9 cellular contexts compared by ENCODE assay signal in genomic region chr15:28021281-28022039, GRCh38.
DNase-seq lines count a peak whose midpoint lies in the region; ATAC-seq and TF ChIP-seq lines count a peak whose summit lies in the region.
"Had no signal": no experiment of that assay in that cellular context is flagged by ENCODE, and none has a peak within 500 bp of the region (broad histone marks: within the 10 kb centered on the region; RNA-seq: fewer than 3 reads in every experiment).

No MANE protein-coding gene starts in this region.

- BruUV-seq in A673 (replicated peaks; lab: Mats Ljungman, UMichigan): no TSS peak

- POLR2A ChIA-PET in A673 (lab: Charles Lee; ENCODE audit: low non-redundant PET) (no interaction called here), HEK293 (lab: Yijun Ruan, JAX) (interaction anchor here (0.9 kb wide), 1 partner anchor 78 kb away, joined by 3 read pairs; the partner anchor contains the start of gene OCA2)

- peak; percentile 87 for TF ChIP-seq CTCF in A673 (conservative IDR thresholded peaks at IDR 0.05; ENCODE audit: low read depth, low read length)
- TF ChIP-seq CTCF in HEK293 (tag by site-specific recombination; IDR thresholded peaks at IDR 0.05): peak; percentile 76
- TF ChIP-seq CTCF in liver (IDR thresholded peaks at IDR 0.05; ENCODE audit: low read depth, low read length, missing input control): peak; percentile 60

- no peak for ATAC-seq in natural killer cell treated with Interleukin-12 subunit alpha and Interleukin-12 subunit beta and Interleukin-15 and Interleukin-18, amount 100 ng/mL, for 72 hours
- ATAC-seq in GM21786 (IDR thresholded peaks at IDR 0.05; ENCODE audit: unreplicated experiment): no peak

- H3K27me3 ChIP-seq in A673 (replicated peaks; ENCODE audit: insufficient read depth, low read depth, low read length, poor library complexity) (no peaks in the 10 kb centered on the region), liver (ENCODE audit: control insufficient read depth in 4 of 4, insufficient read depth in 4 of 4, low read length in 3 of 4) (no peaks in the 10 kb centered on the region)
- H3K27me3 ChIP-seq in effector memory CD4-positive, alpha-beta T cell (replicated peaks; ENCODE audit: control insufficient read depth, insufficient read depth, low read length, poor library complexity, severe bottlenecking): no peaks in the 10 kb centered on the region

- no peak overlapping the region for H3K9ac ChIP-seq in liver (ENCODE audit: low read depth in 1 of 2, low read length in 2 of 2)

- no peaks in the 10 kb centered on the region for H3K4me1 ChIP-seq in A673 (ENCODE audit: insufficient read depth, low read length, poor library complexity, severe bottlenecking)
- no peaks in the 10 kb centered on the region for H3K4me1 ChIP-seq in HEK293 (ENCODE audit: control insufficient read depth, insufficient read depth, low read length)
- peaks cover 0 to 7% (median 1%) of the 10 kb centered on the region in 4 donors for H3K4me1 ChIP-seq in liver (ENCODE audit: control insufficient read depth in 4 of 4, insufficient read depth in 4 of 4, low read length in 3 of 4)
- no peaks in the 10 kb centered on the region for H3K4me1 ChIP-seq in effector memory CD4-positive, alpha-beta T cell (ENCODE audit: control insufficient read depth, insufficient read depth, low read length, poor library complexity, severe bottlenecking)

- CTCF ChIA-PET in A673 (lab: Charles Lee) (interaction anchor here (0.5 to 1.6 kb wide), 4 partner anchors 78 to 821 kb away, joined by 4 to 9 read pairs (median 4); partner anchors contain the start of gene OCA2), HEK293 (lab: Yijun Ruan, JAX) (interaction anchor here (0.6 to 2.7 kb wide), 22 partner anchors 9 to 1130 kb away, joined by 3 to 29 read pairs (median 4); no protein-coding TSS in a partner anchor)

- H3K4me3 Mint-ChIP-seq in natural killer cell treated with Interleukin-12 subunit alpha and Interleukin-12 subunit beta and Interleukin-15 and Interleukin-18, amount 100 ng/mL, for 72 hours: no peak overlapping the region
- H3K4me3 Mint-ChIP-seq: activated naive CD8-positive, alpha-beta T cell treated with anti-CD3 and anti-CD28 coated beads, Interleukin-2, amount 10 ng/mL, durations not matched to agents 7 days and 5 days had no signal

- H3K27ac ChIP-seq in A673 (ENCODE audit: low read depth, low read length, poor library complexity, severe bottlenecking): no peak overlapping the region
- no peak overlapping the region for H3K27ac ChIP-seq in HEK293 (ENCODE audit: extremely low read depth, low read depth, low read length)
- no peak overlapping the region for H3K27ac ChIP-seq in liver (ENCODE audit: low read depth in 1 of 2, low read length in 2 of 2)
- no peak overlapping the region for H3K27ac ChIP-seq in effector memory CD4-positive, alpha-beta T cell (ENCODE audit: insufficient read depth, low read length, poor library complexity, severe bottlenecking)

- TF ChIP-seq RAD21 in liver (IDR thresholded peaks at IDR 0.05): peak; percentile 77 to 81

- WGBS in liver: 43% methylated on average over 17 of the region's 17 CpGs

- H3K36me3 Mint-ChIP-seq in natural killer cell treated with Interleukin-12 subunit alpha and Interleukin-12 subunit beta and Interleukin-15 and Interleukin-18, amount 100 ng/mL, for 72 hours: no peaks in the 10 kb centered on the region
- H3K36me3 Mint-ChIP-seq: activated naive CD8-positive, alpha-beta T cell treated with anti-CD3 and anti-CD28 coated beads, Interleukin-2, amount 10 ng/mL, durations not matched to agents 7 days and 5 days had no signal

- DNase-seq in A673 (ENCODE audit: low spot score): peak; percentile 92
- peak; percentile 81 to 93 for DNase-seq in NCI-H446 (lab: John Stamatoyannopoulos, UW)
- DNase-seq in brain pericyte (ENCODE audit: low read depth, low spot score): peak; percentile 43
- no peak for DNase-seq in natural killer cell treated with Interleukin-12 subunit alpha and Interleukin-12 subunit beta and Interleukin-15 and Interleukin-18, amount 100 ng/mL, for 72 hours (ENCODE audit: low spot score)
- DNase-seq in effector memory CD4-positive, alpha-beta T cell: no peak
- DNase-seq: activated naive CD8-positive, alpha-beta T cell treated with anti-CD3 and anti-CD28 coated beads, Interleukin-2, amount 10 ng/mL, durations not matched to agents 7 days and 5 days had no signal

- H3K4me3 ChIP-seq in A673 (ENCODE audit: low read depth, low read length, poor library complexity, severe bottlenecking): no peak overlapping the region
- no peak overlapping the region for H3K4me3 ChIP-seq in HEK293 (ENCODE audit: low read depth, low read length)
- no peak overlapping the region for H3K4me3 ChIP-seq in liver (ENCODE audit: low read depth in 1 of 3, low read length in 3 of 3)
- H3K4me3 ChIP-seq in effector memory CD4-positive, alpha-beta T cell (ENCODE audit: insufficient read depth, low read depth, low read length, poor library complexity, severe bottlenecking): no peak overlapping the region

- no peak overlapping the region for H3K27ac Mint-ChIP-seq in natural killer cell treated with Interleukin-12 subunit alpha and Interleukin-12 subunit beta and Interleukin-15 and Interleukin-18, amount 100 ng/mL, for 72 hours
- H3K27ac Mint-ChIP-seq: activated naive CD8-positive, alpha-beta T cell treated with anti-CD3 and anti-CD28 coated beads, Interleukin-2, amount 10 ng/mL, durations not matched to agents 7 days and 5 days had no signal

- H3K4me1 Mint-ChIP-seq in natural killer cell treated with Interleukin-12 subunit alpha and Interleukin-12 subunit beta and Interleukin-15 and Interleukin-18, amount 100 ng/mL, for 72 hours (ENCODE audit: low read depth in 2 of 2): no peaks in the 10 kb centered on the region
- H3K4me1 Mint-ChIP-seq: activated naive CD8-positive, alpha-beta T cell treated with anti-CD3 and anti-CD28 coated beads, Interleukin-2, amount 10 ng/mL, durations not matched to agents 7 days and 5 days had no signal

- intact Hi-C loops in A673 (cut with micrococcal nuclease; ENCODE audit: unreplicated experiment): no loop called here

- no peaks in the 10 kb centered on the region for H3K36me3 ChIP-seq in A673 (ENCODE audit: insufficient read depth, low read length, poor library complexity, severe bottlenecking)
- H3K36me3 ChIP-seq in HEK293 (ENCODE audit: control insufficient read depth in 2 of 2, insufficient read depth in 1 of 2, low read length in 2 of 2): no peaks in the 10 kb centered on the region
- no peaks in the 10 kb centered on the region for H3K36me3 ChIP-seq in liver (ENCODE audit: control insufficient read depth in 4 of 4, insufficient read depth in 3 of 4, low read depth in 1 of 4, low read length in 3 of 4)
- no peaks in the 10 kb centered on the region for H3K36me3 ChIP-seq in effector memory CD4-positive, alpha-beta T cell (ENCODE audit: control insufficient read depth, insufficient read depth, low read length)

- H3K9me3 Mint-ChIP-seq in natural killer cell treated with Interleukin-12 subunit alpha and Interleukin-12 subunit beta and Interleukin-15 and Interleukin-18, amount 100 ng/mL, for 72 hours: no peaks in the 10 kb centered on the region
- H3K9me3 Mint-ChIP-seq: activated naive CD8-positive, alpha-beta T cell treated with anti-CD3 and anti-CD28 coated beads, Interleukin-2, amount 10 ng/mL, durations not matched to agents 7 days and 5 days had no signal

- H3K9me3 ChIP-seq in A673 (ENCODE audit: low read depth, low read length, poor library complexity, severe bottlenecking) (no peaks in the 10 kb centered on the region), HEK293 (ENCODE audit: control insufficient read depth, insufficient read depth, low read depth, low read length) (no peaks in the 10 kb centered on the region), liver (ENCODE audit: control insufficient read depth in 4 of 4, low read length in 3 of 4) (no peaks in the 10 kb centered on the region)
- no peaks in the 10 kb centered on the region for H3K9me3 ChIP-seq in effector memory CD4-positive, alpha-beta T cell (ENCODE audit: control insufficient read depth, low read length)

- H3K27me3 Mint-ChIP-seq in natural killer cell treated with Interleukin-12 subunit alpha and Interleukin-12 subunit beta and Interleukin-15 and Interleukin-18, amount 100 ng/mL, for 72 hours: peaks cover 0 to 3% of the 10 kb centered on the region in 2 donors
- H3K27me3 Mint-ChIP-seq: activated naive CD8-positive, alpha-beta T cell treated with anti-CD3 and anti-CD28 coated beads, Interleukin-2, amount 10 ng/mL, durations not matched to agents 7 days and 5 days had no signal

TF ChIP-seq in liver, 16 proteins besides CTCF, POLR2A, EP300 and RAD21:
- TF ChIP-seq HNF4G (IDR thresholded peaks at IDR 0.05) (peak; percentile 21), YY1 (IDR thresholded peaks at IDR 0.05) (peak; percentile 19), HNF4A (conservative IDR thresholded peaks at IDR 0.05) (peak; percentile 60 to 74), FOXA1 (IDR thresholded peaks at IDR 0.05) (no peak), RXRA (IDR thresholded peaks at IDR 0.05) (peak in 1 of 2 donors; percentile 32)
TF ChIP-seq in liver: peak in this region for 4.

Comparison
In these comparisons a context has a peak if more than half of its experiments do, and no peak if none do; other contexts are left out.
1. DNase-seq: peak in A673 (single experiment), NCI-H446 (2 of 2) and brain pericyte (single experiment); none in natural killer cell treated with Interleukin-12 subunit alpha and Interleukin-12 subunit beta and Interleukin-15 and Interleukin-18, amount 100 ng/mL, for 72 hours (single experiment) and effector memory CD4-positive, alpha-beta T cell (0 of 3).
2. Peak in every context shown above with its lines, with median percentiles within 50 percentile points of each other: CTCF ChIP-seq.